In genomic region chrX:144334577-144334976, GRCh38 we compare ENCODE assay signal across 21 cellular contexts.
DNase-seq lines count a peak whose midpoint lies in the region; ATAC-seq and TF ChIP-seq lines count a peak whose summit lies in the region.
"Had no signal": no experiment of that assay in that cellular context is flagged by ENCODE, and none has a peak within 500 bp of the region (broad histone marks: within the 10 kb centered on the region; RNA-seq: fewer than 3 reads in every experiment).

No MANE protein-coding gene starts in this region.

- H3K36me3 Mint-ChIP-seq in MCF 10A (ENCODE audit: insufficient read depth, unreplicated experiment) (no peaks in the 10 kb centered on the region), chondrocyte (ENCODE audit: low read depth) (no peaks in the 10 kb centered on the region)
- H3K36me3 Mint-ChIP-seq: CD14-positive monocyte had no signal

- H3K9me3 ChIP-seq in breast epithelium = peaks cover 5% of the 10 kb centered on the region in 2 donors
- no peaks in the 10 kb centered on the region for H3K9me3 ChIP-seq in NT2/D1 (ENCODE audit: insufficient read depth, low read length)
- H3K9me3 ChIP-seq: ascending aorta, gastroesophageal sphincter, right lobe of liver had no signal

- H3K27ac Mint-ChIP-seq in MCF 10A (ENCODE audit: low read depth, unreplicated experiment) (no peak overlapping the region), chondrocyte (ENCODE audit: unreplicated experiment) (no peak overlapping the region)
- H3K27ac Mint-ChIP-seq: activated B cell treated with CpG ODN at 0.5 μM for 24 hours; activated CD8-positive, alpha-beta T cell treated with anti-CD3 and anti-CD28 coated beads for 36 hours; CD14-positive monocyte had no signal

- CTCF ChIA-PET in MCF 10A (lab: Yijun Ruan, JAX) = interaction anchor here (0.6 to 1.2 kb wide), 4 partner anchors 18 to 669 kb away, joined by 3 to 5 read pairs (median 3); no protein-coding TSS in a partner anchor

- POLR2A ChIA-PET in MCF 10A (lab: Yijun Ruan, JAX) = no interaction called here

- H3K4me3 ChIP-seq in breast epithelium = no peak overlapping the region
- H3K4me3 ChIP-seq in NT2/D1 (ENCODE audit: insufficient read length, low read depth) = no peak overlapping the region
- H3K4me3 ChIP-seq: ascending aorta, gastroesophageal sphincter, GM23248, right lobe of liver, SK-N-MC had no signal

- no TSS peak for BruUV-seq in MCF 10A (replicated peaks; lab: Mats Ljungman, UMichigan)

- H3K4me1 ChIP-seq in breast epithelium = no peaks in the 10 kb centered on the region
- H3K4me1 ChIP-seq in NT2/D1 (ENCODE audit: insufficient read depth, insufficient read length) = no peaks in the 10 kb centered on the region
- H3K4me1 ChIP-seq: ascending aorta, gastroesophageal sphincter, right lobe of liver had no signal

- TF ChIP-seq CTCF in MCF 10A (IDR thresholded peaks at IDR 0.05; ENCODE audit: unreplicated experiment) = peak; percentile 41
- no peak for TF ChIP-seq CTCF in breast epithelium (IDR thresholded peaks at IDR 0.05)
- peak; percentile 41 for TF ChIP-seq CTCF in chondrocyte (IDR thresholded peaks at IDR 0.05)

- H3K27me3 ChIP-seq in breast epithelium (no peaks in the 10 kb centered on the region), NT2/D1 (ENCODE audit: insufficient read depth, insufficient read length) (no peaks in the 10 kb centered on the region)
- H3K27me3 ChIP-seq: ascending aorta, gastroesophageal sphincter, right lobe of liver had no signal

- H3K36me3 ChIP-seq in breast epithelium (no peaks in the 10 kb centered on the region), NT2/D1 (ENCODE audit: insufficient read depth, insufficient read length, low read length) (no peaks in the 10 kb centered on the region)
- H3K36me3 ChIP-seq: ascending aorta, gastroesophageal sphincter, right lobe of liver had no signal

- H3K9ac ChIP-seq in NT2/D1 (ENCODE audit: insufficient read length, low read depth) = no peak overlapping the region
- H3K9ac ChIP-seq: GM23248 had no signal

- DNase-seq in MCF 10A (ENCODE audit: unreplicated experiment) = peak; percentile 32
- no peak for DNase-seq in breast epithelium (ENCODE audit: low spot score in 2 of 2)
- peak; percentile 0 for DNase-seq in NT2/D1 (ENCODE audit: low read depth, low spot score)
- no peak for DNase-seq in chondrocyte (ENCODE audit: low spot score)
- DNase-seq in NCI-H510A (lab: John Stamatoyannopoulos, UW) = no peak
- no peak for DNase-seq in Right ventricle myocardium superior
- DNase-seq: activated B cell treated with CpG ODN at 0.5 μM for 24 hours; activated CD8-positive, alpha-beta T cell treated with anti-CD3 and anti-CD28 coated beads for 36 hours; activated naive CD4-positive, alpha-beta T cell treated with anti-CD3 and anti-CD28 coated beads, Interleukin-2, amount 50 U/mL, for 16 hours; activated T-cell treated with anti-CD3 and anti-CD28 coated beads, Interleukin-2, amount 50 U/mL, for 4 hours; GM23248; NCI-H1092; NCI-H2081 treated with DMSO at 0.1 percent for 48 hours; right lobe of liver; stimulated activated CD4-positive, alpha-beta T cell treated with anti-CD3 and anti-CD28 coated beads, Interleukin-15, amount 100 ng/mL, for 24 hours had no signal

- no peaks in the 10 kb centered on the region for H3K27me3 Mint-ChIP-seq in MCF 10A (ENCODE audit: insufficient read depth, unreplicated experiment)
- H3K27me3 Mint-ChIP-seq in chondrocyte (ENCODE audit: low read depth) = no peaks in the 10 kb centered on the region
- H3K27me3 Mint-ChIP-seq: activated B cell treated with CpG ODN at 0.5 μM for 24 hours; activated CD8-positive, alpha-beta T cell treated with anti-CD3 and anti-CD28 coated beads for 36 hours had no signal

- no peaks in the 10 kb centered on the region for H3K9me3 Mint-ChIP-seq in MCF 10A (ENCODE audit: unreplicated experiment)
- peaks cover 41% of the 10 kb centered on the region for H3K9me3 Mint-ChIP-seq in chondrocyte (ENCODE audit: low read depth)
- H3K9me3 Mint-ChIP-seq: activated T-cell treated with anti-CD3 and anti-CD28 coated beads, Interleukin-2, amount 50 U/mL, for 4 hours had no signal

- TF ChIP-seq POLR2A in breast epithelium (IDR thresholded peaks at IDR 0.05) = no peak

- H3K4me1 Mint-ChIP-seq in MCF 10A (ENCODE audit: insufficient read depth, unreplicated experiment) (peaks cover 7% of the 10 kb centered on the region), chondrocyte (ENCODE audit: low read depth) (no peaks in the 10 kb centered on the region)
- H3K4me1 Mint-ChIP-seq: activated B cell treated with CpG ODN at 0.5 μM for 24 hours, CD14-positive monocyte had no signal

- no peak overlapping the region for H3K27ac ChIP-seq in breast epithelium
- H3K27ac ChIP-seq: ascending aorta, gastroesophageal sphincter, GM23248, right lobe of liver, SK-N-MC had no signal

- H3K4me3 Mint-ChIP-seq in MCF 10A (ENCODE audit: unreplicated experiment) (no peak overlapping the region), chondrocyte (ENCODE audit: unreplicated experiment) (no peak overlapping the region)
- H3K4me3 Mint-ChIP-seq: activated B cell treated with CpG ODN at 0.5 μM for 24 hours; activated CD8-positive, alpha-beta T cell treated with anti-CD3 and anti-CD28 coated beads for 36 hours; activated T-cell treated with anti-CD3 and anti-CD28 coated beads, Interleukin-2, amount 50 U/mL, for 4 hours; CD14-positive monocyte had no signal

- intact Hi-C loops in MCF 10A (cut with micrococcal nuclease) (no loop called here), breast epithelium (cut with DNase I; ENCODE audit: low total_unique reads) (no loop called here), Right ventricle myocardium superior (cut with DNase I) (no loop called here)

- ATAC-seq in HG03280 (IDR thresholded peaks at IDR 0.05; ENCODE audit: unreplicated experiment) (no peak), Right ventricle myocardium superior (ENCODE audit: poor library complexity) (no peak), HG03135 (IDR thresholded peaks at IDR 0.05; ENCODE audit: unreplicated experiment) (no peak)
- ATAC-seq: activated CD8-positive, alpha-beta T cell treated with anti-CD3 and anti-CD28 coated beads for 36 hours; activated T-cell treated with anti-CD3 and anti-CD28 coated beads, Interleukin-2, amount 50 U/mL, for 4 hours; gastroesophageal sphincter; right lobe of liver had no signal

Comparison
In these comparisons a context has a peak if more than half of its experiments do, and no peak if none do; other contexts are left out.
1. DNase-seq: peak in MCF 10A (single experiment) and NT2/D1 (single experiment); none in breast epithelium (0 of 2), chondrocyte (single experiment), NCI-H510A (single experiment) and Right ventricle myocardium superior (single experiment).
2. CTCF ChIP-seq: peak in MCF 10A (single experiment) and chondrocyte (single experiment); none in breast epithelium (0 of 3).